Comparison of ENCODE assay signal across 22 cellular contexts in genomic region chr1:2859219-2859880, GRCh38. TPM values are rescaled to one million over a fixed set of nuclear protein-coding genes. Genes with fewer than 3 reads are reported as not detected.
DNase-seq lines count a peak whose midpoint lies in the region; ATAC-seq, FAIRE-seq and TF ChIP-seq lines count a peak whose summit lies in the region.
"Had no signal": no experiment of that assay in that cellular context is flagged by ENCODE, and none has a peak within 500 bp of the region (broad histone marks: within the 10 kb centered on the region; RNA-seq: fewer than 3 reads in every experiment).

No MANE protein-coding gene starts in this region.

- no peaks in the 10 kb centered on the region for H3K36me3 Mint-ChIP-seq in CD8-positive, alpha-beta T cell
- H3K36me3 Mint-ChIP-seq in chondrocyte (ENCODE audit: low read depth) (no peaks in the 10 kb centered on the region), T-cell (no peaks in the 10 kb centered on the region)
- H3K36me3 Mint-ChIP-seq: CD4-positive, CD25-positive, alpha-beta regulatory T cell had no signal

- ATAC-seq in CD8-positive, alpha-beta T cell, result no peak
- no peak for ATAC-seq in T-cell (replicated peaks in 1 of 4)
- ATAC-seq: A549 had no signal

- no CpG with 5 or more reads among the region's 5 CpGs for whole genome bisulfite sequencing in neuronal stem cell (ENCODE audit: extremely low coverage in 2 of 2, insufficient read length in 2 of 2, insufficient replicate concordance in 1 of 2), 2 donors
- 82 to 87% methylated on average over 3 of the region's 5 CpGs for WGBS in esophagus squamous epithelium, 2 donors

- H3K27ac Mint-ChIP-seq in CD8-positive, alpha-beta T cell, result peak overlapping the region; percentile 41
- H3K27ac Mint-ChIP-seq in chondrocyte (ENCODE audit: unreplicated experiment) (no peak overlapping the region), T-cell (no peak overlapping the region)
- H3K27ac Mint-ChIP-seq: HFFc6 had no signal

- H3K27ac ChIP-seq in CD8-positive, alpha-beta T cell (ENCODE audit: low read depth, low read length), result no peak overlapping the region
- H3K27ac ChIP-seq in neuronal stem cell (replicated peaks; ENCODE audit: low read length) (no peak overlapping the region), esophagus squamous epithelium (no peak overlapping the region)
- H3K27ac ChIP-seq: A549, HL-60 had no signal

- no peak overlapping the region for H2BK120ac ChIP-seq in neuronal stem cell (ENCODE audit: low read depth, low read length)

- no peaks in the 10 kb centered on the region for H3K79me1 ChIP-seq in neuronal stem cell (ENCODE audit: low read depth, low read length)

- no peak overlapping the region for H3K4ac ChIP-seq in neuronal stem cell (ENCODE audit: low read length)

- no peaks in the 10 kb centered on the region for H3K36me3 ChIP-seq in CD8-positive, alpha-beta T cell (ENCODE audit: insufficient read depth, low read length)
- H3K36me3 ChIP-seq in neuronal stem cell (replicated peaks in 1 of 2; ENCODE audit: control insufficient read depth in 2 of 2, insufficient read depth in 2 of 2, low read length in 2 of 2), result no peaks in the 10 kb centered on the region
- no peaks in the 10 kb centered on the region for H3K36me3 ChIP-seq in esophagus squamous epithelium

- H2BK5ac ChIP-seq in neuronal stem cell (ENCODE audit: low read length), result no peak overlapping the region

- no peaks in the 10 kb centered on the region for H3K27me3 ChIP-seq in CD8-positive, alpha-beta T cell (ENCODE audit: insufficient read depth, low read length)
- H3K27me3 ChIP-seq in neuronal stem cell (ENCODE audit: control insufficient read depth in 3 of 3, insufficient read depth in 3 of 3, low read depth in 1 of 3, low read length in 3 of 3) (peaks cover 0 to 45% (median 0%) of the 10 kb centered on the region in 3 experiments), esophagus squamous epithelium (peaks cover 0 to 74% (median 0%) of the 10 kb centered on the region in 4 donors)

- H3K4me3 Mint-ChIP-seq in CD8-positive, alpha-beta T cell, result no peak overlapping the region
- H3K4me3 Mint-ChIP-seq in chondrocyte (ENCODE audit: unreplicated experiment), result no peak overlapping the region
- no peak overlapping the region for H3K4me3 Mint-ChIP-seq in T-cell
- H3K4me3 Mint-ChIP-seq: CD4-positive, CD25-positive, alpha-beta regulatory T cell; HFFc6 had no signal

- H3K23ac ChIP-seq in neuronal stem cell (ENCODE audit: low read depth, low read length, poor library complexity), result no peak overlapping the region

- peak overlapping the region; percentile 49 for H2BK15ac ChIP-seq in neuronal stem cell (ENCODE audit: low read length)

- intact Hi-C loops in CD8-positive, alpha-beta T cell (cut with DNase I, micrococcal nuclease), result no loop called here
- intact Hi-C loops in esophagus squamous epithelium (cut with DNase I), result no loop called here

- H3K9me3 Mint-ChIP-seq in CD8-positive, alpha-beta T cell, result no peaks in the 10 kb centered on the region
- peaks cover 8% of the 10 kb centered on the region for H3K9me3 Mint-ChIP-seq in chondrocyte (ENCODE audit: low read depth)
- no peaks in the 10 kb centered on the region for H3K9me3 Mint-ChIP-seq in T-cell
- H3K9me3 Mint-ChIP-seq: CD4-positive, CD25-positive, alpha-beta regulatory T cell had no signal

- no peak overlapping the region for H3K4me2 ChIP-seq in neuronal stem cell (ENCODE audit: insufficient read depth, low read length, poor library complexity, severe bottlenecking)
- H3K4me2 ChIP-seq: A549 had no signal

- FAIRE-seq in HTR-8/SVneo (lab: Jason Lieb, UNC), result peak; percentile 80
- FAIRE-seq: A549, RCC 7860 had no signal

- TF ChIP-seq CTCF in CD8-positive, alpha-beta T cell (IDR thresholded peaks at IDR 0.05), result no peak
- TF ChIP-seq CTCF in chondrocyte (IDR thresholded peaks at IDR 0.05) (no peak), esophagus squamous epithelium (IDR thresholded peaks at IDR 0.05) (no peak)

- peak overlapping the region; percentile 27 for H3K18ac ChIP-seq in neuronal stem cell (ENCODE audit: low read length)

- no peak for TF ChIP-seq POLR2A in esophagus squamous epithelium (IDR thresholded peaks at IDR 0.05)

- no peak overlapping the region for H2AFZ ChIP-seq in neuronal stem cell (ENCODE audit: low read length)

- POLR2A ChIA-PET in CD8-positive, alpha-beta T cell (lab: Charles Lee), result no interaction called here
- POLR2A ChIA-PET in T-cell (lab: Charles Lee), result no interaction called here

- H4K91ac ChIP-seq in neuronal stem cell (ENCODE audit: low read depth, low read length, poor library complexity), result no peak overlapping the region

- H3K4me1 ChIP-seq in CD8-positive, alpha-beta T cell (ENCODE audit: insufficient read depth, low read length), result peaks cover 11% of the 10 kb centered on the region
- H3K4me1 ChIP-seq in neuronal stem cell (ENCODE audit: control insufficient read depth in 2 of 2, insufficient read depth in 1 of 2, low read depth in 1 of 2, low read length in 2 of 2) (peaks cover 0 to 12% of the 10 kb centered on the region in 2 donors), esophagus squamous epithelium (no peaks in the 10 kb centered on the region)
- H3K4me1 ChIP-seq: A549 had no signal

- H3K9me3 ChIP-seq in CD8-positive, alpha-beta T cell (ENCODE audit: low read length), result no peaks in the 10 kb centered on the region
- H3K9me3 ChIP-seq in neuronal stem cell (replicated peaks in 1 of 2; ENCODE audit: control insufficient read depth in 2 of 2, insufficient read depth in 1 of 2, low read depth in 1 of 2, low read length in 2 of 2) (peaks cover 0 to 5% of the 10 kb centered on the region in 2 donors), esophagus squamous epithelium (no peaks in the 10 kb centered on the region)
- H3K9me3 ChIP-seq: A549 had no signal

- CTCF ChIA-PET in CD8-positive, alpha-beta T cell (lab: Charles Lee), result no interaction called here
- CTCF ChIA-PET in T-cell (lab: Charles Lee), result no interaction called here

- no peak overlapping the region for H3K9ac ChIP-seq in neuronal stem cell (ENCODE audit: low read depth, low read length, poor library complexity)

- no peaks in the 10 kb centered on the region for H3K4me1 Mint-ChIP-seq in CD8-positive, alpha-beta T cell (ENCODE audit: low read depth)
- H3K4me1 Mint-ChIP-seq in chondrocyte (ENCODE audit: low read depth) (no peaks in the 10 kb centered on the region), T-cell (peaks cover 0 to 6% (median 0%) of the 10 kb centered on the region in 3 donors)

- H2BK12ac ChIP-seq in neuronal stem cell (ENCODE audit: low read length), result no peak overlapping the region

- H2AK5ac ChIP-seq in neuronal stem cell (ENCODE audit: low read depth, low read length), result no peak overlapping the region

- no peak overlapping the region for H4K8ac ChIP-seq in neuronal stem cell (ENCODE audit: low read depth, low read length)

- H3K27me3 Mint-ChIP-seq in CD8-positive, alpha-beta T cell (ENCODE audit: low read depth), result no peaks in the 10 kb centered on the region
- H3K27me3 Mint-ChIP-seq in chondrocyte (ENCODE audit: low read depth) (no peaks in the 10 kb centered on the region), T-cell (peaks cover 0 to 6% of the 10 kb centered on the region in 2 donors)
- H3K27me3 Mint-ChIP-seq: CD4-positive, CD25-positive, alpha-beta regulatory T cell had no signal

- no peak overlapping the region for H3K14ac ChIP-seq in neuronal stem cell (ENCODE audit: low read length)

- H3K4me3 ChIP-seq in CD8-positive, alpha-beta T cell (ENCODE audit: low read depth, low read length), result no peak overlapping the region
- H3K4me3 ChIP-seq in neuronal stem cell (ENCODE audit: low read length in 2 of 2), result no peak overlapping the region
- H3K4me3 ChIP-seq in esophagus squamous epithelium, result no peak overlapping the region
- H3K4me3 ChIP-seq: A549 had no signal

- no peak for DNase-seq in CD8-positive, alpha-beta T cell
- no peak for DNase-seq in HTR-8/SVneo (ENCODE audit: insufficient read length, low spot score)
- DNase-seq in chondrocyte (ENCODE audit: low spot score), result peak; percentile 70
- DNase-seq in neuronal stem cell (ENCODE audit: low spot score), result no peak
- no peak for DNase-seq in T-cell
- no peak for DNase-seq in NCI-H226
- no peak for DNase-seq in esophagus squamous epithelium (lab: John Stamatoyannopoulos, UW)
- DNase-seq in effector CD8-positive, alpha-beta T cell (lab: John Stamatoyannopoulos, UW), result no peak
- DNase-seq: CD4-positive, CD25-positive, alpha-beta regulatory T cell; COR-L47; DMS79; H7; HFFc6; IMR-90; NCI-H1105 treated with DMSO at 0.1 percent for 48 hours; NCI-H2029 treated with DMSO at 0.1 percent for 48 hours; NCI-H446; NCI-H526; OCI-M1 had no signal

RNA-seq across cellular contexts. Expression of gene TTC34, which starts 57.9 kb away (rescaled TPM):
- under 1 TPM; 0.75 to 0.76 TPM for total RNA-seq in CD8-positive, alpha-beta T cell
- total RNA-seq in chondrocyte (0.60 to 1.8 TPM (median 0.67 TPM) in 3 replicates), T-cell (1 to 10 TPM; 1.6 to 6.9 (median 5.0) TPM), esophagus squamous epithelium (under 1 TPM in 3 of 4 donors, not detected in 1; 0.04 to 0.19 (median 0.15) TPM)
- polyA plus RNA-seq in neuronal stem cell (2013, experiment 1 of 2), result 0.39 TPM
- 0.35 TPM for polyA plus RNA-seq in neuronal stem cell (2013, experiment 2 of 2)
